In the genomic region with DNA sequence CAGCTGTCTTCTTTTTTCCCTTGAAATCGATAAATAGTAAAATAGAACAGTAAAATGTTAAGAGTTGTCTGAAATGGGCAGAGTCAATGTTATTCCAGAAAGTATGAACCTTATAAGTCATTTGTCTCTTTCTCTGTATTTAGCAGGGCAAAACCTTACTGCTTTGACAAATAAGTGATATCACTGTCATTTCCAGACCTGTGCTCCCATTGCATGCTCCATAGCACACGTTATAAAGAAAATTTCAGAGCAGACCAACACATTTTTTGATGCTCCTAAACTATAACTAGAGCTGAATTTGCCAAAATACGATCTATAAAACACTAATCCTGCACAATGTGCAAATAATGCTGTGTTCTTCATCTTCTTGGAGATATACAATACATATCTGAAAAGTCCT, we compare ENCODE assay signal across 30 cellular contexts. TPM values are rescaled to one million over a fixed set of nuclear protein-coding genes. Genes with fewer than 3 reads are reported as not detected.
A peak's percentile ranks its signal among the peaks of the same experiment; 100 is the strongest.
DNase-seq lines count a peak whose midpoint lies in the region; ATAC-seq, FAIRE-seq and TF ChIP-seq lines count a peak whose summit lies in the region.
"Had no signal": no experiment of that assay in that cellular context is flagged by ENCODE, and none has a peak within 500 bp of the region (broad histone marks: within the 10 kb centered on the region; RNA-seq: fewer than 3 reads in every experiment).

No MANE protein-coding gene starts in this region.

- H3K9ac ChIP-seq in colonic mucosa (ENCODE audit: low read depth in 2 of 2, low read length in 2 of 2) = peak overlapping the region in 1 of 2 donors; percentile 9
- peak overlapping the region; percentile 91 for H3K9ac ChIP-seq in HepG2 (ENCODE audit: insufficient read depth, low read depth, low read length)
- no peak overlapping the region for H3K9ac ChIP-seq in rectal smooth muscle tissue (ENCODE audit: low read length)

- no peak for FAIRE-seq in HepG2 (lab: Jason Lieb, UNC)
- FAIRE-seq: GM19239, H54 had no signal

- no peaks in the 10 kb centered on the region for H3K9me3 ChIP-seq in colonic mucosa
- H3K9me3 ChIP-seq in HepG2 (ENCODE audit: low read length) = no peaks in the 10 kb centered on the region
- H3K9me3 ChIP-seq: BE2C had no signal

- no peak for TF ChIP-seq EP300 in HepG2 (IDR thresholded peaks at IDR 0.05; ENCODE audit: low read depth in 2 of 2, low read length in 2 of 2)
- no peak for TF ChIP-seq EP300 in HepG2 (CRISPR knock-in tag; IDR thresholded peaks at IDR 0.05; ENCODE audit: borderline replicate concordance)

- no peaks in the 10 kb centered on the region for H3K4me1 Mint-ChIP-seq in activated T-helper 17 cell treated with anti-CD3 and anti-CD28 coated beads, Interleukin-2, amount 50 U/mL, for 72 hours
- H3K4me1 Mint-ChIP-seq: CD14-positive monocyte; CD8-positive, alpha-beta memory T cell had no signal

- BruUV-seq in HepG2 (replicated peaks; lab: Mats Ljungman, UMichigan) = no TSS peak

- in situ Hi-C loops in HepG2 (cut with HindIII; ENCODE audit: extremely low pct_ligation_motif_present, low pct_unique_long_range_greater_than_20kb) = no loop called here

- H3K36me3 ChIP-seq in colonic mucosa (no peaks in the 10 kb centered on the region), HepG2 (replicated peaks in 1 of 2; ENCODE audit: control insufficient read depth in 1 of 2, insufficient read depth in 2 of 2, low read length in 2 of 2) (peaks cover 2 to 17% of the 10 kb centered on the region in 2 experiments; a peak in 2 of 5 replicates), rectal smooth muscle tissue (ENCODE audit: control insufficient read depth, insufficient read depth, low read length) (no peaks in the 10 kb centered on the region)
- H3K36me3 ChIP-seq: BE2C had no signal

- H3K4me3 ChIP-seq in colonic mucosa (peak overlapping the region; percentile 21), HepG2 (replicated peaks in 1 of 3; ENCODE audit: insufficient read depth in 1 of 3, low read depth in 2 of 3, low read length in 3 of 3) (peak overlapping the region; percentile 74 to 85 (median 81)), rectal smooth muscle tissue (ENCODE audit: low read length) (peak overlapping the region; percentile 31)

- no peak for TF ChIP-seq RAD21 in HepG2 (CRISPR knock-in tag; IDR thresholded peaks at IDR 0.05)

- ATAC-seq in HepG2 (no peak), HG03432 (IDR thresholded peaks at IDR 0.05; ENCODE audit: unreplicated experiment) (no peak)
- ATAC-seq in activated T-helper 17 cell treated with anti-CD3 and anti-CD28 coated beads, Interleukin-2, amount 50 U/mL, for 72 hours (replicated peaks) = no peak
- ATAC-seq: Panc1 had no signal

- POLR2A ChIA-PET in HepG2 (lab: Yijun Ruan, JAX) = no interaction called here

- H4K20me1 ChIP-seq in HepG2 (ENCODE audit: insufficient read depth, low read length) = peaks cover 3% of the 10 kb centered on the region; the same call in 1 of the 2 replicates

- peaks cover 61% of the 10 kb centered on the region for H3K79me2 ChIP-seq in HepG2 (ENCODE audit: insufficient read depth, low read length)

- no peak overlapping the region for H3K4me3 Mint-ChIP-seq in activated T-helper 17 cell treated with anti-CD3 and anti-CD28 coated beads, Interleukin-2, amount 50 U/mL, for 72 hours
- H3K4me3 Mint-ChIP-seq: CD14-positive monocyte; CD8-positive, alpha-beta memory T cell had no signal

- TF ChIP-seq CTCF in 22Rv1 (IDR thresholded peaks at IDR 0.05) (no peak), colonic mucosa (IDR thresholded peaks at IDR 0.05) (no peak), HepG2 (CRISPR knock-in tag; IDR thresholded peaks at IDR 0.05) (no peak)

- peak overlapping the region; percentile 70 for H3K27ac ChIP-seq in 22Rv1
- no peak overlapping the region for H3K27ac ChIP-seq in colonic mucosa
- H3K27ac ChIP-seq in HepG2 (ENCODE audit: extremely low read length, insufficient read depth, low read length) = peak overlapping the region; percentile 95
- no peak overlapping the region for H3K27ac ChIP-seq in rectal smooth muscle tissue (ENCODE audit: low read depth, low read length)
- H3K27ac ChIP-seq: RWPE1 had no signal

- DNase-seq in colonic mucosa = no peak
- no peak for DNase-seq in HepG2 (ENCODE audit: low spot score)
- DNase-seq in OCI-M2 (lab: John Stamatoyannopoulos, UW; ENCODE audit: unreplicated experiment) = no peak
- DNase-seq in NCI-H146 treated with DMSO at 0.1 percent for 48 hours (lab: John Stamatoyannopoulos, UW; ENCODE audit: unreplicated experiment) = no peak
- DNase-seq: 8988T; ACHN; BE2C; CD8-positive, alpha-beta memory T cell; DMS153; DND-41; Kasumi-1; NCI-H1092 treated with DMSO at 0.1 percent for 48 hours; NCI-H1436; NCI-H1930; NCI-H2107; NCI-H524 treated with DMSO at 0.1 percent for 48 hours; NCI-H82; NK-92 treated with Interleukin-12 subunit alpha and Interleukin-12 subunit beta, amount 100 ng/mL, for 24 hours; SHP77 had no signal

- CTCF ChIA-PET in HepG2 (lab: Yijun Ruan, JAX; ENCODE audit: low intra/inter-chr PET ratio, low total read pairs) = no interaction called here

- intact Hi-C loops in colonic mucosa (cut with DNase I) (no loop called here), HepG2 (cut with micrococcal nuclease; ENCODE audit: unreplicated experiment) (loop anchor here (2.0 kb wide), 1 partner anchor 76 kb away; no protein-coding TSS in a partner anchor)

- H3K36me3 Mint-ChIP-seq in activated T-helper 17 cell treated with anti-CD3 and anti-CD28 coated beads, Interleukin-2, amount 50 U/mL, for 72 hours (ENCODE audit: low read depth) = no peaks in the 10 kb centered on the region
- H3K36me3 Mint-ChIP-seq: CD14-positive monocyte; CD8-positive, alpha-beta memory T cell had no signal

- no peak overlapping the region for H3K27ac Mint-ChIP-seq in activated T-helper 17 cell treated with anti-CD3 and anti-CD28 coated beads, Interleukin-2, amount 50 U/mL, for 72 hours
- H3K27ac Mint-ChIP-seq: CD14-positive monocyte; CD8-positive, alpha-beta memory T cell had no signal

- no peak overlapping the region for H2AFZ ChIP-seq in HepG2 (ENCODE audit: low read length)

- H3K27me3 ChIP-seq in colonic mucosa (no peaks in the 10 kb centered on the region), HepG2 (ENCODE audit: control insufficient read depth in 1 of 2, insufficient read depth in 2 of 2, low read length in 2 of 2) (no peaks in the 10 kb centered on the region), rectal smooth muscle tissue (ENCODE audit: control insufficient read depth, insufficient read depth, low read length) (no peaks in the 10 kb centered on the region)
- H3K27me3 ChIP-seq: BE2C had no signal

- no peak for TF ChIP-seq POLR2A in HepG2 (IDR thresholded peaks at IDR 0.05; ENCODE audit: insufficient read depth in 1 of 2, low read depth in 2 of 2, low read length in 2 of 2)

- 2% methylated on average over 3 of the region's 3 CpGs for WGBS in HepG2 (ENCODE audit: low lambda C conversion rate)

- H3K9me3 Mint-ChIP-seq in activated T-helper 17 cell treated with anti-CD3 and anti-CD28 coated beads, Interleukin-2, amount 50 U/mL, for 72 hours = no peaks in the 10 kb centered on the region
- H3K9me3 Mint-ChIP-seq: CD8-positive, alpha-beta memory T cell had no signal

- H3K4me1 ChIP-seq in colonic mucosa (no peaks in the 10 kb centered on the region), HepG2 (ENCODE audit: insufficient read depth, low read length) (peaks cover 54% of the 10 kb centered on the region), rectal smooth muscle tissue (ENCODE audit: control insufficient read depth, insufficient read depth, low read length) (no peaks in the 10 kb centered on the region)
- H3K4me1 ChIP-seq: BE2C had no signal

- H3K4me2 ChIP-seq in HepG2 (ENCODE audit: low read depth, low read length) = peak overlapping the region; percentile 71

- H3K27me3 Mint-ChIP-seq in activated T-helper 17 cell treated with anti-CD3 and anti-CD28 coated beads, Interleukin-2, amount 50 U/mL, for 72 hours = peaks cover 25% of the 10 kb centered on the region

TF ChIP-seq in HepG2, 621 proteins besides CTCF, POLR2A, EP300 and RAD21:
- no peak for TF ChIP-seq ZNF703 (CRISPR knock-in tag; IDR thresholded peaks at IDR 0.05; ENCODE audit: borderline replicate concordance)
- 0 out of 2 replicates have a peak, but pooled peaks have one; percentile 6 for TF ChIP-seq CREM (IDR thresholded peaks at IDR 0.05)
- no peak for TF ChIP-seq CREM (CRISPR knock-in tag; IDR thresholded peaks at IDR 0.05)
- TF ChIP-seq ZNF441 (CRISPR knock-in tag; IDR thresholded peaks at IDR 0.05; ENCODE audit: borderline replicate concordance) = no peak

RNA-seq across cellular contexts. Expression of gene A1CF, which starts 1.1 kb away (rescaled TPM):
- total RNA-seq in colonic mucosa = 10 to 100 TPM; 38.9 to 64.3 TPM
- total RNA-seq in HepG2 (2016; rRNA removed; fragmentation: Illumina TruSeq; extraction: Trizol) = 58.1 and 102 TPM in 2 replicates
- 11.3 and 11.5 TPM in 2 replicates for total RNA-seq in HepG2 (2016; cell fraction: cytosol; rRNA removed; fragmentation: Illumina TruSeq; extraction: Trizol; ENCODE audit: low read depth)
- total RNA-seq in HepG2 (2016; cell fraction: insoluble cytoplasmic fraction; rRNA removed; fragmentation: Illumina TruSeq; extraction: Trizol) = 57.5 and 103 TPM in 2 replicates
- 18.4 and 22.9 TPM in 2 replicates for total RNA-seq in HepG2 (2016; cell fraction: membrane; rRNA removed; fragmentation: Illumina TruSeq; extraction: Trizol)
- total RNA-seq in HepG2 (2016; cell fraction: nucleus; rRNA removed; fragmentation: Illumina TruSeq; extraction: Trizol) = 42.4 and 44.5 TPM in 2 replicates
- polyA plus RNA-seq in HepG2 (2011; rRNA removed) = 43.2 and 56.1 TPM in 2 replicates
- 40.9 and 43.6 TPM in 2 replicates for polyA plus RNA-seq in HepG2 (2011; cell fraction: cytosol; rRNA removed)
- polyA plus RNA-seq in HepG2 (2011; cell fraction: nucleus; rRNA removed) = 25.7 and 31.3 TPM in 2 replicates
- polyA plus RNA-seq in HepG2 (2012) = 35.0 and 53.6 TPM in 2 replicates
- 9.7 and 10.6 TPM in 2 replicates for polyA plus RNA-seq in HepG2 (2016; cell fraction: cytosol; fragmentation: Illumina TruSeq; extraction: Trizol; ENCODE audit: low read depth)
- polyA plus RNA-seq in HepG2 (2016; cell fraction: insoluble cytoplasmic fraction; fragmentation: Illumina TruSeq; extraction: Trizol; ENCODE audit: low read depth) = 77.8 and 79.0 TPM in 2 replicates
- polyA plus RNA-seq in HepG2 (2016; cell fraction: membrane; fragmentation: Illumina TruSeq; extraction: Trizol; ENCODE audit: low read depth) = 13.8 and 15.5 TPM in 2 replicates
- 35.1 and 43.4 TPM in 2 replicates for polyA plus RNA-seq in HepG2 (2016; cell fraction: nucleus; fragmentation: Illumina TruSeq; extraction: Trizol; ENCODE audit: insufficient read depth, low read depth)
- polyA minus RNA-seq in HepG2 (2011; rRNA and poly(A)+ RNA removed; ENCODE audit: low replicate concordance) = 84.3 TPM in 1 of 2 replicates, not detected in the other
- polyA minus RNA-seq in HepG2 (2011; cell fraction: cytosol; rRNA and poly(A)+ RNA removed) = 33.4 and 36.7 TPM in 2 replicates
- 28.6 and 40.7 TPM in 2 replicates for polyA minus RNA-seq in HepG2 (2011; cell fraction: nucleus; rRNA and poly(A)+ RNA removed)
- not detected for total RNA-seq in activated T-helper 17 cell treated with anti-CD3 and anti-CD28 coated beads, Interleukin-2, amount 50 U/mL, for 72 hours
- total RNA-seq: CD8-positive, alpha-beta memory T cell; M059J; SK-MEL-5 had no signal
- polyA plus RNA-seq: CD14-positive monocyte; CD8-positive, alpha-beta memory T cell had no signal

Comparison
In these comparisons a context has a peak if more than half of its experiments do, and no peak if none do; other contexts are left out.
1. H3K27ac ChIP-seq: peak in 22Rv1 (single experiment) and HepG2 (single experiment); none in colonic mucosa (single experiment) and rectal smooth muscle tissue (single experiment).
2. H3K4me3 ChIP-seq: peak in every context shown above with its lines; median percentile 81 in HepG2; 31 in rectal smooth muscle tissue; 21 in colonic mucosa.
3. RNA of gene A1CF, which starts 1.1 kb away (total RNA-seq): 38.9 to 64.3 TPM in colonic mucosa and 11.3 to 103 TPM in HepG2; not detected in activated T-helper 17 cell treated with anti-CD3 and anti-CD28 coated beads, Interleukin-2, amount 50 U/mL, for 72 hours; every median in the first group is over 10 times any median in the second.